In the genomic region with DNA sequence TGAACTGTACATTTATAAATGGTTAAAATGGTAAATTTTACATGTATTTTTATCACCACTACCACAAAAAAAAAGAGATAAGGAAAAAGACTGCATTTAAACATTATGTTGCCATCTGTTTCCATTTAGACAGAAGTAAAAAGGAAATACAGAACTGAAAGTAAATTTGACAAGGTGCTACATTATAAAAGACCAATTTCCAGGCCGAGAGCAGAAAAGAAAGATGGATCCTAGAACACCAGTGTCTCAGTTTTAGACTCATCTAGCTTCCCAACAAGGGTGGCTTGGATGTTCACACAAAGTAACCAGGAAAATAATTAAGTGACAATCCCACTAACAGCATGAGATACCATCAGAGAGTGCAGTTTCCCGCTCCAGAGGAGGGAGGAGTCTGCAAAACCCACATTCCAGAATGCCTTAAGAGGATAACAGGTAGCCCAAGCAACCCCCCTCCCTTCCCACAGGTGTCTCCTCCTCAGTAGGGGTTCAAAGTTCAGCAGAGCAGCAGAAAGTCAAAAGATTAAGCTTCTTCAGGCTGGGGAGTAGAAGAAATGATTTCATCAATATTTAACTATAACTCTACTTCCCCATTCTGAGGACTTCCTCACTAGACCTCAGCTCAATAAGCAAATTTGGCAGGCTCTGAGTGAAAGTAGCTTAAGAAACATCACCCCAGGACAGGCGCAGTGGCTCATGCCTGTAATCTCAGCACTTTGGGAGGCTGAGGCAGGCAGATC, we compare ENCODE assay signal across 9 cellular contexts. TPM values are rescaled to one million over a fixed set of nuclear protein-coding genes. Genes with fewer than 3 reads are reported as not detected.
DNase-seq lines count a peak whose midpoint lies in the region; ATAC-seq and TF ChIP-seq lines count a peak whose summit lies in the region.
"Had no signal": no experiment of that assay in that cellular context is flagged by ENCODE, and none has a peak within 500 bp of the region (broad histone marks: within the 10 kb centered on the region; RNA-seq: fewer than 3 reads in every experiment).

No MANE protein-coding gene starts in this region.

- peak; percentile 34 for DNase-seq in Ammon's horn (ENCODE audit: low spot score)
- peak; percentile 32 for DNase-seq in activated CD4-positive, alpha-beta memory T cell treated with anti-CD3 and anti-CD28 coated beads for 36 hours
- DNase-seq in NCI-H774 (lab: John Stamatoyannopoulos, UW) = no peak
- DNase-seq in D341Med (ENCODE audit: low spot score) = no peak
- no peak for DNase-seq in NCI-H510A treated with DMSO at 0.1 percent for 48 hours (lab: John Stamatoyannopoulos, UW)
- DNase-seq: NCI-H1417 had no signal

- H3K27ac Mint-ChIP-seq in activated CD4-positive, alpha-beta memory T cell treated with anti-CD3 and anti-CD28 coated beads for 36 hours = peak overlapping the region; percentile 57

- peaks cover 58% of the 10 kb centered on the region for H3K36me3 Mint-ChIP-seq in activated CD4-positive, alpha-beta memory T cell treated with anti-CD3 and anti-CD28 coated beads for 36 hours

- peak; percentile 32 for ATAC-seq in HG03139 (IDR thresholded peaks at IDR 0.05; ENCODE audit: unreplicated experiment)
- no peak for ATAC-seq in HG03469 (IDR thresholded peaks at IDR 0.05; ENCODE audit: unreplicated experiment)

- intact Hi-C loops in activated CD4-positive, alpha-beta memory T cell treated with anti-CD3 and anti-CD28 coated beads for 36 hours (cut with micrococcal nuclease) = loop anchor here (5.0 kb wide), 1 partner anchor 147 kb away; a partner anchor contains a TSS

- 72% methylated on average over 3 of the region's 3 CpGs for WGBS in liver

- TF ChIP-seq RAD21 in liver (IDR thresholded peaks at IDR 0.05) = no peak

- no peaks in the 10 kb centered on the region for H3K9me3 ChIP-seq in liver (ENCODE audit: control insufficient read depth in 4 of 4, low read length in 3 of 4)

- no peaks in the 10 kb centered on the region for H3K27me3 Mint-ChIP-seq in activated CD4-positive, alpha-beta memory T cell treated with anti-CD3 and anti-CD28 coated beads for 36 hours

- H3K9ac ChIP-seq in liver (ENCODE audit: low read depth in 1 of 2, low read length in 2 of 2) = peak overlapping the region in 1 of 2 donors; percentile 63

- H3K4me3 Mint-ChIP-seq in activated CD4-positive, alpha-beta memory T cell treated with anti-CD3 and anti-CD28 coated beads for 36 hours = peak overlapping the region; percentile 58

- H3K27me3 ChIP-seq in liver (ENCODE audit: control insufficient read depth in 4 of 4, insufficient read depth in 4 of 4, low read length in 3 of 4) = no peaks in the 10 kb centered on the region

- POLR2A ChIA-PET in activated CD4-positive, alpha-beta memory T cell treated with anti-CD3 and anti-CD28 coated beads for 36 hours (lab: Charles Lee) = interaction anchor here (2.9 to 3.4 kb wide), 2 partner anchors 9 to 41 kb away, joined by 14 to 21 read pairs; a partner anchor contains a TSS

- no peak overlapping the region for H3K4me3 ChIP-seq in liver (ENCODE audit: low read depth in 1 of 3, low read length in 3 of 3)

- TF ChIP-seq CTCF in liver (IDR thresholded peaks at IDR 0.05; ENCODE audit: low read depth, low read length, missing input control) = no peak

- H3K4me1 ChIP-seq in liver (ENCODE audit: control insufficient read depth in 4 of 4, insufficient read depth in 4 of 4, low read length in 3 of 4) = peaks cover 14 to 53% (median 44%) of the 10 kb centered on the region in 4 donors

- CTCF ChIA-PET in activated CD4-positive, alpha-beta memory T cell treated with anti-CD3 and anti-CD28 coated beads for 36 hours (lab: Charles Lee) = interaction anchor here (0.7 to 1.6 kb wide), 3 partner anchors 20 to 154 kb away, joined by 3 to 5 read pairs (median 3); a partner anchor contains a TSS

- no peaks in the 10 kb centered on the region for H3K9me3 Mint-ChIP-seq in activated CD4-positive, alpha-beta memory T cell treated with anti-CD3 and anti-CD28 coated beads for 36 hours

- H3K36me3 ChIP-seq in liver (ENCODE audit: control insufficient read depth in 4 of 4, insufficient read depth in 3 of 4, low read depth in 1 of 4, low read length in 3 of 4) = peaks cover 0 to 4% (median 1%) of the 10 kb centered on the region in 4 donors

- H3K4me1 Mint-ChIP-seq in activated CD4-positive, alpha-beta memory T cell treated with anti-CD3 and anti-CD28 coated beads for 36 hours (ENCODE audit: low read depth) = peaks cover 64% of the 10 kb centered on the region

- H3K27ac ChIP-seq in liver (ENCODE audit: low read depth in 1 of 2, low read length in 2 of 2) = peak overlapping the region; percentile 32 to 72

TF ChIP-seq in liver, 16 proteins besides CTCF, POLR2A, EP300 and RAD21:
- TF ChIP-seq, protein P1, sequence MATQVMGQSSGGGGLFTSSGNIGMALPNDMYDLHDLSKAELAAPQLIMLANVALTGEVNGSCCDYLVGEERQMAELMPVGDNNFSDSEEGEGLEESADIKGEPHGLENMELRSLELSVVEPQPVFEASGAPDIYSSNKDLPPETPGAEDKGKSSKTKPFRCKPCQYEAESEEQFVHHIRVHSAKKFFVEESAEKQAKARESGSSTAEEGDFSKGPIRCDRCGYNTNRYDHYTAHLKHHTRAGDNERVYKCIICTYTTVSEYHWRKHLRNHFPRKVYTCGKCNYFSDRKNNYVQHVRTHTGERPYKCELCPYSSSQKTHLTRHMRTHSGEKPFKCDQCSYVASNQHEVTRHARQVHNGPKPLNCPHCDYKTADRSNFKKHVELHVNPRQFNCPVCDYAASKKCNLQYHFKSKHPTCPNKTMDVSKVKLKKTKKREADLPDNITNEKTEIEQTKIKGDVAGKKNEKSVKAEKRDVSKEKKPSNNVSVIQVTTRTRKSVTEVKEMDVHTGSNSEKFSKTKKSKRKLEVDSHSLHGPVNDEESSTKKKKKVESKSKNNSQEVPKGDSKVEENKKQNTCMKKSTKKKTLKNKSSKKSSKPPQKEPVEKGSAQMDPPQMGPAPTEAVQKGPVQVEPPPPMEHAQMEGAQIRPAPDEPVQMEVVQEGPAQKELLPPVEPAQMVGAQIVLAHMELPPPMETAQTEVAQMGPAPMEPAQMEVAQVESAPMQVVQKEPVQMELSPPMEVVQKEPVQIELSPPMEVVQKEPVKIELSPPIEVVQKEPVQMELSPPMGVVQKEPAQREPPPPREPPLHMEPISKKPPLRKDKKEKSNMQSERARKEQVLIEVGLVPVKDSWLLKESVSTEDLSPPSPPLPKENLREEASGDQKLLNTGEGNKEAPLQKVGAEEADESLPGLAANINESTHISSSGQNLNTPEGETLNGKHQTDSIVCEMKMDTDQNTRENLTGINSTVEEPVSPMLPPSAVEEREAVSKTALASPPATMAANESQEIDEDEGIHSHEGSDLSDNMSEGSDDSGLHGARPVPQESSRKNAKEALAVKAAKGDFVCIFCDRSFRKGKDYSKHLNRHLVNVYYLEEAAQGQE (IDR thresholded peaks at IDR 0.05) = no peak
- no peak for TF ChIP-seq EGR1 (IDR thresholded peaks at IDR 0.05; ENCODE audit: low read depth in 2 of 2)
- no peak for TF ChIP-seq SP1 (IDR thresholded peaks at IDR 0.05)
- no peak for TF ChIP-seq TAF1 (conservative IDR thresholded peaks at IDR 0.05)
- TF ChIP-seq, protein P2, sequence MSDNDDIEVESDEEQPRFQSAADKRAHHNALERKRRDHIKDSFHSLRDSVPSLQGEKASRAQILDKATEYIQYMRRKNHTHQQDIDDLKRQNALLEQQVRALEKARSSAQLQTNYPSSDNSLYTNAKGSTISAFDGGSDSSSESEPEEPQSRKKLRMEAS (IDR thresholded peaks at IDR 0.05) = no peak
- no peak for TF ChIP-seq NR2F2 (IDR thresholded peaks at IDR 0.05)
- TF ChIP-seq, protein P3, sequence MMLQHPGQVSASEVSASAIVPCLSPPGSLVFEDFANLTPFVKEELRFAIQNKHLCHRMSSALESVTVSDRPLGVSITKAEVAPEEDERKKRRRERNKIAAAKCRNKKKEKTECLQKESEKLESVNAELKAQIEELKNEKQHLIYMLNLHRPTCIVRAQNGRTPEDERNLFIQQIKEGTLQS (IDR thresholded peaks at IDR 0.05) = no peak
- no peak for TF ChIP-seq GABPA (IDR thresholded peaks at IDR 0.05 in 1 of 2, conservative IDR thresholded peaks at IDR 0.05 in 1 of 2)
- TF ChIP-seq, protein P4, sequence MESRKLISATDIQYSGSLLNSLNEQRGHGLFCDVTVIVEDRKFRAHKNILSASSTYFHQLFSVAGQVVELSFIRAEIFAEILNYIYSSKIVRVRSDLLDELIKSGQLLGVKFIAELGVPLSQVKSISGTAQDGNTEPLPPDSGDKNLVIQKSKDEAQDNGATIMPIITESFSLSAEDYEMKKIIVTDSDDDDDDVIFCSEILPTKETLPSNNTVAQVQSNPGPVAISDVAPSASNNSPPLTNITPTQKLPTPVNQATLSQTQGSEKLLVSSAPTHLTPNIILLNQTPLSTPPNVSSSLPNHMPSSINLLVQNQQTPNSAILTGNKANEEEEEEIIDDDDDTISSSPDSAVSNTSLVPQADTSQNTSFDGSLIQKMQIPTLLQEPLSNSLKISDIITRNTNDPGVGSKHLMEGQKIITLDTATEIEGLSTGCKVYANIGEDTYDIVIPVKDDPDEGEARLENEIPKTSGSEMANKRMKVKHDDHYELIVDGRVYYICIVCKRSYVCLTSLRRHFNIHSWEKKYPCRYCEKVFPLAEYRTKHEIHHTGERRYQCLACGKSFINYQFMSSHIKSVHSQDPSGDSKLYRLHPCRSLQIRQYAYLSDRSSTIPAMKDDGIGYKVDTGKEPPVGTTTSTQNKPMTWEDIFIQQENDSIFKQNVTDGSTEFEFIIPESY (IDR thresholded peaks at IDR 0.05) = no peak
- no peak for TF ChIP-seq FOXA1 (IDR thresholded peaks at IDR 0.05)
- no peak for TF ChIP-seq HNF4A (conservative IDR thresholded peaks at IDR 0.05)
- TF ChIP-seq JUND (IDR thresholded peaks at IDR 0.05) = no peak
- TF ChIP-seq FOXA2 (IDR thresholded peaks at IDR 0.05) = no peak
- no peak for TF ChIP-seq RXRA (IDR thresholded peaks at IDR 0.05)

RNA-seq across cellular contexts. Expression of a gene that starts 11.8 kb away (rescaled TPM):
- 100 to 1,000 TPM; 726 to 736 TPM for total RNA-seq in activated CD4-positive, alpha-beta memory T cell treated with anti-CD3 and anti-CD28 coated beads for 36 hours
- 100 to 1,000 TPM in 1 of 2 donors, 10 to 100 TPM in 1; 89.6 to 120 TPM for total RNA-seq in liver
- 100 to 1,000 TPM; 105 to 113 TPM for polyA plus RNA-seq in liver

RNA-seq across cellular contexts. Expression of a gene that starts 25.2 kb away (rescaled TPM):
- under 1 TPM; 0.05 to 0.12 TPM for total RNA-seq in activated CD4-positive, alpha-beta memory T cell treated with anti-CD3 and anti-CD28 coated beads for 36 hours
- under 1 TPM in 1 of 2 donors, not detected in 1; 0.08 TPM for total RNA-seq in liver
- polyA plus RNA-seq in liver = not detected

RNA-seq across cellular contexts. Expression of a gene that starts 26.0 kb away (rescaled TPM):
- total RNA-seq in activated CD4-positive, alpha-beta memory T cell treated with anti-CD3 and anti-CD28 coated beads for 36 hours = not detected
- total RNA-seq in liver = not detected
- not detected for polyA plus RNA-seq in liver

RNA-seq across cellular contexts. Expression of a gene that starts 40.6 kb away (rescaled TPM):
- 100 to 1,000 TPM; 180 to 183 TPM for total RNA-seq in activated CD4-positive, alpha-beta memory T cell treated with anti-CD3 and anti-CD28 coated beads for 36 hours
- 10 to 100 TPM; 34.2 to 51.0 TPM for total RNA-seq in liver
- polyA plus RNA-seq in liver = 10 to 100 TPM; 24.3 to 33.9 TPM

Comparison
In these comparisons a context has a peak if more than half of its experiments do, and no peak if none do; other contexts are left out.
1. DNase-seq: peak in Ammon's horn (single experiment) and activated CD4-positive, alpha-beta memory T cell treated with anti-CD3 and anti-CD28 coated beads for 36 hours (single experiment); none in NCI-H774 (single experiment), D341Med (single experiment) and NCI-H510A treated with DMSO at 0.1 percent for 48 hours (single experiment).
2. RNA of a gene that starts 11.8 kb away (total RNA-seq): 726 to 736 TPM in activated CD4-positive, alpha-beta memory T cell treated with anti-CD3 and anti-CD28 coated beads for 36 hours; 89.6 to 120 TPM in liver; every median in the first group is over 4 times any median in the second.